In the genomic region with DNA sequence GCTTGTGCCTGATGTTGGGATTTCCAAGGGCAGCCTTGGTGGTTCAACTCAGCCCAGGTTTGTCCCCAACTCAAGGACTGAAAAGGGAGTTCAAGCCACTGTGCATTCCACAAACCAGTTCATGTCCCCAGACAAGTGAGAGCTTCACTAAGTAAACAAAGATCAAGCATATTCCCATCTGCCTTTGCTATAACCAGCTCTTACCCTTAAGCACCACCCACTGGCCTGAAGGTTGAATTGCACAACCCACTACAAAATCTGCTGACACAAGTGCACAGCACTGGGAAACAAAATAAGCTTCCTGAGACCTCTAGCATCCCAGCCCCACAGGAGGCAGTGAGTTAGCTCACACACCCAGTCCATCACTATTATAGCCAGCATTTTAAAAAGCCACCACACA, we compare ENCODE assay signal across 10 cellular contexts.
A peak's percentile ranks its signal among the peaks of the same experiment; 100 is the strongest.
DNase-seq lines count a peak whose midpoint lies in the region; ATAC-seq and TF ChIP-seq lines count a peak whose summit lies in the region.
"Had no signal": no experiment of that assay in that cellular context is flagged by ENCODE, and none has a peak within 500 bp of the region (broad histone marks: within the 10 kb centered on the region; RNA-seq: fewer than 3 reads in every experiment).

No MANE protein-coding gene starts in this region.

- no peak overlapping the region for H3K4me3 Mint-ChIP-seq in activated naive CD4-positive, alpha-beta T cell treated with anti-CD3 and anti-CD28 coated beads for 36 hours
- H3K4me3 Mint-ChIP-seq in HFFc6, result no peak overlapping the region
- H3K4me3 Mint-ChIP-seq: CD4-positive, CD25-positive, alpha-beta regulatory T cell had no signal

- H3K9me3 Mint-ChIP-seq in activated naive CD4-positive, alpha-beta T cell treated with anti-CD3 and anti-CD28 coated beads for 36 hours, result peaks cover 4% of the 10 kb centered on the region
- peaks cover 54% of the 10 kb centered on the region for H3K9me3 Mint-ChIP-seq in HFFc6

- intact Hi-C loops in activated naive CD4-positive, alpha-beta T cell treated with anti-CD3 and anti-CD28 coated beads for 36 hours (cut with micrococcal nuclease), result loop anchor here (5.0 kb wide), 1 partner anchor 439 kb away; no protein-coding TSS in a partner anchor
- intact Hi-C loops in mammary epithelial cell (cut with micrococcal nuclease), result loop anchor here (5.0 kb wide), 1 partner anchor 439 kb away; no protein-coding TSS in a partner anchor
- intact Hi-C loops in posterior vena cava (cut with DNase I), result no loop called here

- H2AFZ ChIP-seq in mammary epithelial cell (ENCODE audit: low read depth, low read length), result no peak overlapping the region
- H2AFZ ChIP-seq: parathyroid adenoma had no signal

- H3K27me3 Mint-ChIP-seq in activated naive CD4-positive, alpha-beta T cell treated with anti-CD3 and anti-CD28 coated beads for 36 hours (ENCODE audit: low read depth), result no peaks in the 10 kb centered on the region
- H3K27me3 Mint-ChIP-seq in HFFc6 (ENCODE audit: insufficient read depth), result no peaks in the 10 kb centered on the region
- H3K27me3 Mint-ChIP-seq: CD4-positive, CD25-positive, alpha-beta regulatory T cell had no signal

- no peaks in the 10 kb centered on the region for H3K27me3 ChIP-seq in mammary epithelial cell (ENCODE audit: insufficient read depth, low read length)

- H3K36me3 ChIP-seq in mammary epithelial cell (ENCODE audit: insufficient read depth, low read length), result no peaks in the 10 kb centered on the region

- no peaks in the 10 kb centered on the region for H3K79me2 ChIP-seq in mammary epithelial cell (ENCODE audit: insufficient read depth, low read length)
- H3K79me2 ChIP-seq: parathyroid adenoma had no signal

- H3K36me3 Mint-ChIP-seq in activated naive CD4-positive, alpha-beta T cell treated with anti-CD3 and anti-CD28 coated beads for 36 hours (ENCODE audit: low read depth), result no peaks in the 10 kb centered on the region
- H3K36me3 Mint-ChIP-seq in HFFc6 (ENCODE audit: low read depth), result peaks cover 3% of the 10 kb centered on the region; the same call in 1 of the 2 replicates
- H3K36me3 Mint-ChIP-seq: CD4-positive, CD25-positive, alpha-beta regulatory T cell had no signal

- BruUV-seq in mammary epithelial cell (replicated peaks; lab: Mats Ljungman, UMichigan), result no TSS peak

- no peak for TF ChIP-seq POLR2A in NB4 (IDR thresholded peaks at IDR 0.05; ENCODE audit: extremely low read depth, insufficient read length)

- CTCF ChIA-PET in activated naive CD4-positive, alpha-beta T cell treated with anti-CD3 and anti-CD28 coated beads for 36 hours (lab: Charles Lee), result no interaction called here
- CTCF ChIA-PET in mammary epithelial cell (lab: Charles Lee; ENCODE audit: low non-redundant PET), result interaction anchor here (1.1 kb wide), 1 partner anchor 439 kb away, joined by 8 read pairs; no protein-coding TSS in a partner anchor

- dilution Hi-C loops in mammary epithelial cell (cut with HindIII; ENCODE audit: low sequenced_read_pairs), result no loop called here

- no peak overlapping the region for H3K27ac Mint-ChIP-seq in activated naive CD4-positive, alpha-beta T cell treated with anti-CD3 and anti-CD28 coated beads for 36 hours
- H3K27ac Mint-ChIP-seq in HFFc6, result no peak overlapping the region
- H3K27ac Mint-ChIP-seq: CD4-positive, CD25-positive, alpha-beta regulatory T cell had no signal

- H3K4me3 ChIP-seq in NB4 (ENCODE audit: low read depth, low read length) (no peak overlapping the region), mammary epithelial cell (replicated peaks in 1 of 3; ENCODE audit: insufficient read depth in 1 of 3, low read depth in 2 of 3, low read length in 3 of 3) (no peak overlapping the region)

- DNase-seq in activated naive CD4-positive, alpha-beta T cell treated with anti-CD3 and anti-CD28 coated beads for 36 hours, result peak; percentile 12
- DNase-seq in activated naive CD4-positive, alpha-beta T cell treated with anti-CD3 and anti-CD28 coated beads, Interleukin-2, amount 50 U/mL, for 16 hours, result no peak
- peak; percentile 55 for DNase-seq in NB4 (ENCODE audit: low read depth)
- peak; percentile 22 for DNase-seq in mammary epithelial cell
- DNase-seq in posterior vena cava (ENCODE audit: low spot score), result peak; percentile 43
- no peak for DNase-seq in AG08396 (ENCODE audit: low spot score)
- no peak for DNase-seq in HFFc6
- DNase-seq: CD4-positive, CD25-positive, alpha-beta regulatory T cell had no signal

- H3K4me1 ChIP-seq in mammary epithelial cell (ENCODE audit: insufficient read depth, low read length), result no peaks in the 10 kb centered on the region
- H3K4me1 ChIP-seq: parathyroid adenoma had no signal

- no peak overlapping the region for H3K9ac ChIP-seq in mammary epithelial cell (ENCODE audit: insufficient read depth, low read length)
- H3K9ac ChIP-seq: parathyroid adenoma had no signal

- no peak overlapping the region for H3K27ac ChIP-seq in mammary epithelial cell (ENCODE audit: insufficient read depth, low read depth, low read length)
- H3K27ac ChIP-seq: parathyroid adenoma had no signal

- no peaks in the 10 kb centered on the region for H3K4me1 Mint-ChIP-seq in activated naive CD4-positive, alpha-beta T cell treated with anti-CD3 and anti-CD28 coated beads for 36 hours (ENCODE audit: low read depth)
- H3K4me1 Mint-ChIP-seq in HFFc6 (ENCODE audit: low read depth), result no peaks in the 10 kb centered on the region
- H3K4me1 Mint-ChIP-seq: CD4-positive, CD25-positive, alpha-beta regulatory T cell had no signal

- in situ Hi-C loops in mammary epithelial cell (cut with MboI; ENCODE audit: low sequenced_read_pairs in 2 of 2), result no loop called here

- H3K4me2 ChIP-seq in mammary epithelial cell (ENCODE audit: insufficient read depth, low read depth, low read length), result no peak overlapping the region

- H4K20me1 ChIP-seq in mammary epithelial cell (ENCODE audit: insufficient read depth, low read length), result no peaks in the 10 kb centered on the region

- ATAC-seq in HG02763 (IDR thresholded peaks at IDR 0.05; ENCODE audit: unreplicated experiment), result peak; percentile 84

- TF ChIP-seq CTCF in NB4 (IDR thresholded peaks at IDR 0.05; ENCODE audit: low read depth, low read length) (peak; percentile 54), mammary epithelial cell (conservative IDR thresholded peaks at IDR 0.05 in 1 of 2, IDR thresholded peaks at IDR 0.05 in 1 of 2; ENCODE audit: extremely low read depth in 1 of 2, insufficient read depth in 1 of 2, low read depth in 1 of 2, low read length in 2 of 2) (peak; percentile 18 to 53), HFFc6 (IDR thresholded peaks at IDR 0.05) (no peak)

- no peaks in the 10 kb centered on the region for H3K9me3 ChIP-seq in mammary epithelial cell (replicated peaks; ENCODE audit: insufficient read depth, low read length)

Comparison
In these comparisons a context has a peak if more than half of its experiments do, and no peak if none do; other contexts are left out.
1. DNase-seq: peak in activated naive CD4-positive, alpha-beta T cell treated with anti-CD3 and anti-CD28 coated beads for 36 hours (single experiment), NB4 (single experiment), mammary epithelial cell (single experiment) and posterior vena cava (single experiment); none in activated naive CD4-positive, alpha-beta T cell treated with anti-CD3 and anti-CD28 coated beads, Interleukin-2, amount 50 U/mL, for 16 hours (single experiment), AG08396 (single experiment) and HFFc6 (single experiment).
2. intact Hi-C loops: an anchor here in activated naive CD4-positive, alpha-beta T cell treated with anti-CD3 and anti-CD28 coated beads for 36 hours (5.0 kb wide) and mammary epithelial cell (5.0 kb wide); none called in posterior vena cava.